ENCODE assay signal across 14 cellular contexts in the genomic region with DNA sequence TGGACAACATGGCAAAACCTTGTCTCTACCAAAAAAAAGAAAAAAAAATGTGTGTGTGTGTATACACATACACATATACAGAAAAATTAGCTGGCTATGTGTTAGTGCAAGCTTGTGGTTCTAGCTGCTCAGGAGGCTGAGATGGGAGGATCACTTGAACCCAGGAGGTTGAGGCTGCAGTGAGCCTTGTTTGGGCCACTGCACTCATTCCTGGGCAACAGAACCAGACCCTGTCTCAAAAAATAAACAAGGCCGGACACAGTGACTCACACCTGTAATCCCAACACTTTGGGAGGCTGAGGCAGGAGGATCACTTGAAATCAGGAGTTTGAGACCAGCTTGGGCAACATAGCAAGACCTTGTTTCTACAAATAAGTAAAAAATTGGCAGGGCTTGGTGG. TPM values are rescaled to one million over a fixed set of nuclear protein-coding genes. Genes with fewer than 3 reads are reported as not detected.
DNase-seq lines count a peak whose midpoint lies in the region; ATAC-seq and TF ChIP-seq lines count a peak whose summit lies in the region.
"Had no signal": no experiment of that assay in that cellular context is flagged by ENCODE, and none has a peak within 500 bp of the region (broad histone marks: within the 10 kb centered on the region; RNA-seq: fewer than 3 reads in every experiment).

No MANE protein-coding gene starts in this region.

- peak overlapping the region; percentile 85 for H3K4me2 ChIP-seq in hepatocyte

- H3K4me1 Mint-ChIP-seq in activated T-cell treated with anti-CD3 and anti-CD28 coated beads, Interleukin-2, amount 50 U/mL, for 4 hours (ENCODE audit: low read depth): peaks cover 55% of the 10 kb centered on the region
- peaks cover 10% of the 10 kb centered on the region for H3K4me1 Mint-ChIP-seq in WTC11
- peaks cover 57% of the 10 kb centered on the region for H3K4me1 Mint-ChIP-seq in stimulated activated effector memory CD8-positive, alpha-beta T cell treated with anti-CD3 and anti-CD28 coated beads, Interleukin-12 subunit alpha, Interleukin-12 subunit beta, amount 100 ng/mL, for 72 hours

- CTCF ChIA-PET in WTC11 (lab: Charles Lee): interaction anchor here (0.5 to 0.6 kb wide), 2 partner anchors 20 to 346 kb away, joined by 3 to 4 read pairs; no protein-coding TSS in a partner anchor

- peaks cover 29% of the 10 kb centered on the region for H4K20me1 ChIP-seq in hepatocyte (ENCODE audit: insufficient read depth, poor library complexity, severe bottlenecking)

- peaks cover 2% of the 10 kb centered on the region for H3K36me3 Mint-ChIP-seq in activated T-cell treated with anti-CD3 and anti-CD28 coated beads, Interleukin-2, amount 50 U/mL, for 4 hours (ENCODE audit: insufficient read depth)
- H3K36me3 Mint-ChIP-seq in WTC11: peaks cover 4% of the 10 kb centered on the region
- H3K36me3 Mint-ChIP-seq in stimulated activated effector memory CD8-positive, alpha-beta T cell treated with anti-CD3 and anti-CD28 coated beads, Interleukin-12 subunit alpha, Interleukin-12 subunit beta, amount 100 ng/mL, for 72 hours: peaks cover 48% of the 10 kb centered on the region

- POLR2A ChIA-PET in WTC11 (lab: Charles Lee): no interaction called here

- H3K9me3 ChIP-seq in hepatocyte (ENCODE audit: low read depth): no peaks in the 10 kb centered on the region
- H3K9me3 ChIP-seq: body of pancreas, heart left ventricle had no signal

- no peak overlapping the region for H3K4me3 ChIP-seq in hepatocyte
- H3K4me3 ChIP-seq: body of pancreas had no signal

- H3K4me3 Mint-ChIP-seq in activated T-cell treated with anti-CD3 and anti-CD28 coated beads, Interleukin-2, amount 50 U/mL, for 4 hours: peak overlapping the region; percentile 38
- H3K4me3 Mint-ChIP-seq in WTC11: peak overlapping the region; percentile 12; the same call in 1 of the 2 replicates
- peak overlapping the region; percentile 97 for H3K4me3 Mint-ChIP-seq in stimulated activated effector memory CD8-positive, alpha-beta T cell treated with anti-CD3 and anti-CD28 coated beads, Interleukin-12 subunit alpha, Interleukin-12 subunit beta, amount 100 ng/mL, for 72 hours

- no peak overlapping the region for H3K27ac Mint-ChIP-seq in WTC11
- peak overlapping the region; percentile 70 for H3K27ac Mint-ChIP-seq in stimulated activated effector memory CD8-positive, alpha-beta T cell treated with anti-CD3 and anti-CD28 coated beads, Interleukin-12 subunit alpha, Interleukin-12 subunit beta, amount 100 ng/mL, for 72 hours

- intact Hi-C loops in cardiac septum (cut with DNase I): loop anchor here (5.0 kb wide), 1 partner anchor 252 kb away; the partner anchor contains the start of gene MARS2

- H3K9me3 Mint-ChIP-seq in activated T-cell treated with anti-CD3 and anti-CD28 coated beads, Interleukin-2, amount 50 U/mL, for 4 hours: no peaks in the 10 kb centered on the region
- H3K9me3 Mint-ChIP-seq in WTC11: peaks cover 5% of the 10 kb centered on the region
- H3K9me3 Mint-ChIP-seq in stimulated activated effector memory CD8-positive, alpha-beta T cell treated with anti-CD3 and anti-CD28 coated beads, Interleukin-12 subunit alpha, Interleukin-12 subunit beta, amount 100 ng/mL, for 72 hours: no peaks in the 10 kb centered on the region

- no peaks in the 10 kb centered on the region for H3K27me3 ChIP-seq in hepatocyte
- H3K27me3 ChIP-seq: body of pancreas, heart left ventricle had no signal

- no peaks in the 10 kb centered on the region for H3K9me2 ChIP-seq in hepatocyte (replicated peaks; ENCODE audit: insufficient read depth)

- no peak overlapping the region for H2AFZ ChIP-seq in hepatocyte

- H3K79me2 ChIP-seq in hepatocyte: peaks cover 64% of the 10 kb centered on the region

- H3K36me3 ChIP-seq in hepatocyte (replicated peaks; ENCODE audit: insufficient read depth, low read depth): no peaks in the 10 kb centered on the region

- no peaks in the 10 kb centered on the region for H3K27me3 Mint-ChIP-seq in activated T-cell treated with anti-CD3 and anti-CD28 coated beads, Interleukin-2, amount 50 U/mL, for 4 hours (ENCODE audit: low read depth)
- no peaks in the 10 kb centered on the region; the same call in 1 of the 2 replicates for H3K27me3 Mint-ChIP-seq in WTC11 (ENCODE audit: low read depth)

- DNase-seq in activated T-cell treated with anti-CD3 and anti-CD28 coated beads, Interleukin-2, amount 50 U/mL, for 4 hours: no peak
- no peak for DNase-seq in activated T-cell treated with anti-CD3 and anti-CD28 coated beads, Interleukin-2, amount 50 U/mL, for 1 hour
- no peak for DNase-seq in WTC11 (ENCODE audit: low spot score)
- no peak for DNase-seq in hepatocyte (ENCODE audit: low spot score)
- no peak for DNase-seq in stimulated activated effector memory CD8-positive, alpha-beta T cell treated with anti-CD3 and anti-CD28 coated beads, Interleukin-12 subunit alpha, Interleukin-12 subunit beta, amount 100 ng/mL, for 72 hours (ENCODE audit: low spot score in 2 of 2)
- no peak for DNase-seq in NCI-H510A (lab: John Stamatoyannopoulos, UW)
- no peak for DNase-seq in cardiac septum (ENCODE audit: low spot score)
- DNase-seq in mesenteric fat pad (ENCODE audit: low spot score): no peak
- DNase-seq: body of pancreas; EL; heart left ventricle; NCI-H1105; occipital lobe; stimulated activated CD4-positive, alpha-beta T cell treated with anti-CD3 and anti-CD28 coated beads, Interleukin-15, amount 100 ng/mL, for 24 hours had no signal

- TF ChIP-seq CTCF in WTC11 (IDR thresholded peaks at IDR 0.05) (no peak), hepatocyte (IDR thresholded peaks at IDR 0.05; ENCODE audit: poor library complexity) (no peak)

- no peak overlapping the region for H3K27ac ChIP-seq in hepatocyte

- ATAC-seq in activated T-cell treated with anti-CD3 and anti-CD28 coated beads, Interleukin-2, amount 50 U/mL, for 4 hours: no peak
- no peak for ATAC-seq in WTC11
- no peak for ATAC-seq in stimulated activated effector memory CD8-positive, alpha-beta T cell treated with anti-CD3 and anti-CD28 coated beads, Interleukin-12 subunit alpha, Interleukin-12 subunit beta, amount 100 ng/mL, for 72 hours
- ATAC-seq: body of pancreas, heart left ventricle had no signal

- H3K4me1 ChIP-seq in hepatocyte (ENCODE audit: insufficient read depth): no peaks in the 10 kb centered on the region

- WGBS in hepatocyte (ENCODE audit: low lambda C conversion rate, missing lambda C conversion rate): 85% methylated on average over 1 of the region's 1 CpG

TF ChIP-seq in WTC11, 78 proteins besides CTCF, POLR2A, EP300 and RAD21 (continues in another document):
- TF ChIP-seq ZNF671 (CRISPR knock-in tag; IDR thresholded peaks at IDR 0.05) (no peak), ZNF425 (CRISPR knock-in tag; conservative IDR thresholded peaks at IDR 0.05) (no peak), SP1 (CRISPR knock-in tag; conservative IDR thresholded peaks at IDR 0.05) (no peak), KAT7 (CRISPR knock-in tag; IDR thresholded peaks at IDR 0.05; ENCODE audit: borderline replicate concordance) (no peak), ZNF219 (CRISPR knock-in tag; IDR thresholded peaks at IDR 0.05; ENCODE audit: borderline replicate concordance) (no peak), IRF2 (CRISPR knock-in tag; IDR thresholded peaks at IDR 0.05; ENCODE audit: borderline replicate concordance, low read depth) (no peak), TP53 (CRISPR knock-in tag; IDR thresholded peaks at IDR 0.05) (no peak)
- TF ChIP-seq, protein P1, sequence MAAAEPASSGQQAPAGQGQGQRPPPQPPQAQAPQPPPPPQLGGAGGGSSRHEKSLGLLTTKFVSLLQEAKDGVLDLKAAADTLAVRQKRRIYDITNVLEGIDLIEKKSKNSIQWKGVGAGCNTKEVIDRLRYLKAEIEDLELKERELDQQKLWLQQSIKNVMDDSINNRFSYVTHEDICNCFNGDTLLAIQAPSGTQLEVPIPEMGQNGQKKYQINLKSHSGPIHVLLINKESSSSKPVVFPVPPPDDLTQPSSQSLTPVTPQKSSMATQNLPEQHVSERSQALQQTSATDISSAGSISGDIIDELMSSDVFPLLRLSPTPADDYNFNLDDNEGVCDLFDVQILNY (CRISPR knock-in tag; IDR thresholded peaks at IDR 0.05): no peak

RNA-seq across cellular contexts. Expression of gene COQ10B, which starts 2.1 kb away (rescaled TPM):
- 10 to 100 TPM; 32.3 to 34.6 (median 32.7) TPM for total RNA-seq in activated T-cell treated with anti-CD3 and anti-CD28 coated beads, Interleukin-2, amount 50 U/mL, for 4 hours
- total RNA-seq in WTC11 (2021): 17.7 to 21.7 TPM (median 19.9 TPM) in 3 replicates
- total RNA-seq in hepatocyte: 40.2 and 44.4 TPM in 2 replicates
- 40.7 and 46.1 TPM in 2 replicates for polyA plus RNA-seq in hepatocyte
- 38.5 TPM for total RNA-seq in cardiac septum
- 38.2 TPM for total RNA-seq in mesenteric fat pad

RNA-seq across cellular contexts. Expression of gene SF3B1, which starts 20.6 kb away (rescaled TPM):
- 100 to 1,000 TPM; 242 to 249 (median 243) TPM for total RNA-seq in activated T-cell treated with anti-CD3 and anti-CD28 coated beads, Interleukin-2, amount 50 U/mL, for 4 hours
- total RNA-seq in WTC11 (2021): 277 to 321 TPM (median 296 TPM) in 3 replicates
- total RNA-seq in hepatocyte: 232 and 321 TPM in 2 replicates
- polyA plus RNA-seq in hepatocyte: 161 and 165 TPM in 2 replicates
- total RNA-seq in cardiac septum: 144 TPM
- 206 TPM for total RNA-seq in mesenteric fat pad

RNA-seq across cellular contexts. Expression of gene HSPD1, which starts 44.2 kb away (rescaled TPM):
- total RNA-seq in activated T-cell treated with anti-CD3 and anti-CD28 coated beads, Interleukin-2, amount 50 U/mL, for 4 hours: 1,000 to 10,000 TPM; 1,165 to 1,393 (median 1,366) TPM
- 995 to 1,024 TPM (median 1,000 TPM) in 3 replicates for total RNA-seq in WTC11 (2021)
- 327 and 339 TPM in 2 replicates for total RNA-seq in hepatocyte
- 293 and 309 TPM in 2 replicates for polyA plus RNA-seq in hepatocyte
- total RNA-seq in cardiac septum: 144 TPM
- 234 TPM for total RNA-seq in mesenteric fat pad

RNA-seq across cellular contexts. Expression of gene HSPE1, which starts 44.8 kb away (rescaled TPM):
- 100 to 1,000 TPM; 452 to 521 (median 492) TPM for total RNA-seq in activated T-cell treated with anti-CD3 and anti-CD28 coated beads, Interleukin-2, amount 50 U/mL, for 4 hours
- total RNA-seq in WTC11 (2021) (333 to 372 TPM (median 366 TPM) in 3 replicates), hepatocyte (146 and 194 TPM in 2 replicates), cardiac septum (88.3 TPM), mesenteric fat pad (95.8 TPM)
- polyA plus RNA-seq in hepatocyte: 348 and 360 TPM in 2 replicates

Comparison
In these comparisons a context has a peak if more than half of its experiments do, and no peak if none do; other contexts are left out.
1. H3K4me3 Mint-ChIP-seq: peak in every context shown above with its lines; median percentile 97 in stimulated activated effector memory CD8-positive, alpha-beta T cell treated with anti-CD3 and anti-CD28 coated beads, Interleukin-12 subunit alpha, Interleukin-12 subunit beta, amount 100 ng/mL, for 72 hours; 38 in activated T-cell treated with anti-CD3 and anti-CD28 coated beads, Interleukin-2, amount 50 U/mL, for 4 hours; 12 in WTC11.